In genomic region chr12:113138826-113139225, GRCh38 we compare ENCODE assay signal across 24 cellular contexts. TPM values are rescaled to one million over a fixed set of nuclear protein-coding genes. Genes with fewer than 3 reads are reported as not detected.
A peak's percentile ranks its signal among the peaks of the same experiment; 100 is the strongest.
DNase-seq lines count a peak whose midpoint lies in the region; ATAC-seq, FAIRE-seq and TF ChIP-seq lines count a peak whose summit lies in the region.
"Had no signal": no experiment of that assay in that cellular context is flagged by ENCODE, and none has a peak within 500 bp of the region (broad histone marks: within the 10 kb centered on the region; RNA-seq: fewer than 3 reads in every experiment).

No MANE protein-coding gene starts in this region.

- no peaks in the 10 kb centered on the region for H3K9me2 ChIP-seq in Karpas-422 (replicated peaks; ENCODE audit: insufficient read depth, low read length)

- no peaks in the 10 kb centered on the region for H3K27me3 ChIP-seq in osteoblast (ENCODE audit: insufficient read depth, low read length)
- H3K27me3 ChIP-seq in Karpas-422 (ENCODE audit: low read length), result no peaks in the 10 kb centered on the region
- H3K27me3 ChIP-seq: SJSA1 had no signal

- H4K20me1 ChIP-seq in osteoblast (ENCODE audit: insufficient read depth, low read length) (no peaks in the 10 kb centered on the region), Karpas-422 (ENCODE audit: insufficient read depth, low read depth, low read length) (no peaks in the 10 kb centered on the region)

- H3K79me2 ChIP-seq in osteoblast (ENCODE audit: insufficient read depth, low read length) (no peaks in the 10 kb centered on the region), Karpas-422 (ENCODE audit: low read length) (no peaks in the 10 kb centered on the region)

- H3K9ac ChIP-seq in Karpas-422 (ENCODE audit: low read length), result no peak overlapping the region

- H3K4me3 ChIP-seq in osteoblast (ENCODE audit: insufficient read depth, low read length) (no peak overlapping the region), Karpas-422 (ENCODE audit: low read length) (no peak overlapping the region)
- H3K4me3 ChIP-seq: GM12878, SJSA1 had no signal

- H3K4me1 ChIP-seq in osteoblast (ENCODE audit: insufficient read depth, low read length) (no peaks in the 10 kb centered on the region), Karpas-422 (ENCODE audit: low read length) (peaks cover 37% of the 10 kb centered on the region)
- H3K4me1 ChIP-seq: SJSA1 had no signal

- FAIRE-seq in RCC 7860 (lab: Jason Lieb, UNC), result peak; percentile 85
- FAIRE-seq: A204.1, GM12878 had no signal

- TF ChIP-seq CTCF in osteoblast (IDR thresholded peaks at IDR 0.05; ENCODE audit: extremely low read depth, low read depth, low read length), result no peak

- H3K9me3 ChIP-seq in osteoblast (ENCODE audit: low read depth, low read length) (no peaks in the 10 kb centered on the region), Karpas-422 (ENCODE audit: low read length) (no peaks in the 10 kb centered on the region)
- H3K9me3 ChIP-seq: SJSA1 had no signal

- no peak for ATAC-seq in GM18861 (IDR thresholded peaks at IDR 0.05; ENCODE audit: unreplicated experiment)
- ATAC-seq: GM12878 had no signal

- no peak overlapping the region for H3K4me2 ChIP-seq in osteoblast (ENCODE audit: insufficient read depth, low read length)
- no peak overlapping the region for H3K4me2 ChIP-seq in Karpas-422 (ENCODE audit: low read depth, low read length, poor library complexity, severe bottlenecking)

- H2AFZ ChIP-seq in osteoblast (ENCODE audit: low read length), result no peak overlapping the region
- H2AFZ ChIP-seq in Karpas-422 (ENCODE audit: low read length), result no peak overlapping the region

- H3K27ac ChIP-seq in osteoblast (ENCODE audit: low read depth, low read length) (no peak overlapping the region), Karpas-422 (ENCODE audit: low read length) (no peak overlapping the region)
- H3K27ac ChIP-seq: RWPE1, SJSA1 had no signal

- peak; percentile 74 for DNase-seq in Caki2 (ENCODE audit: low read depth)
- peak; percentile 70 for DNase-seq in RCC 7860 (ENCODE audit: low spot score)
- peak; percentile 79 for DNase-seq in glomerular visceral epithelial cell (ENCODE audit: extremely low spot score)
- peak; percentile 64 for DNase-seq in osteoblast (ENCODE audit: insufficient read length, low spot score, missing footprints)
- no peak for DNase-seq in Karpas-422
- DNase-seq in NCI-H1105 treated with DMSO at 0.1 percent for 48 hours (lab: John Stamatoyannopoulos, UW), result no peak
- no peak for DNase-seq in NCI-H1092 treated with DMSO at 0.1 percent for 48 hours (lab: John Stamatoyannopoulos, UW)
- DNase-seq: C1 segment of cervical spinal cord, DMS 273 treated with DMSO at 0.1 percent for 48 hours, GDM1, GOT3, HFFc6, Kasumi-1, MM.1S, NCI-H1105, NCI-H187, NCI-H345, NCI-H526, OCI-M1 had no signal

- in situ Hi-C loops in Caki2 (cut with HindIII; ENCODE audit: low pct_unique_long_range_greater_than_20kb, low sequenced_read_pairs), result no loop called here

- H3K36me3 ChIP-seq in osteoblast (ENCODE audit: insufficient read depth, low read length) (no peaks in the 10 kb centered on the region), Karpas-422 (ENCODE audit: insufficient read depth, low read length) (no peaks in the 10 kb centered on the region)
- H3K36me3 ChIP-seq: SJSA1 had no signal

RNA-seq across cellular contexts. Expression of gene RASAL1, which starts 3.3 kb away (rescaled TPM):
- total RNA-seq in Caki2 (2014; rRNA removed; shearing (Covaris generic); ENCODE audit: low replicate concordance), result 29.3 and 65.1 TPM in 2 replicates
- total RNA-seq in osteoblast, result not detected in 2 replicates
- 3.3 and 3.4 TPM in 2 replicates for total RNA-seq in Karpas-422 (2014; rRNA removed; shearing (Covaris generic); ENCODE audit: low replicate concordance)
- total RNA-seq: HFFc6, SJSA1 had no signal

RNA-seq across cellular contexts. Expression of gene CFAP73, which starts 10.7 kb away (rescaled TPM):
- 5.4 and 6.2 TPM in 2 replicates for total RNA-seq in Caki2 (2014; rRNA removed; shearing (Covaris generic); ENCODE audit: low replicate concordance)
- not detected in 2 replicates for total RNA-seq in osteoblast
- not detected in 2 replicates for total RNA-seq in Karpas-422 (2014; rRNA removed; shearing (Covaris generic); ENCODE audit: low replicate concordance)
- total RNA-seq: SJSA1 had no signal

RNA-seq across cellular contexts. Expression of gene DDX54, which starts 46.5 kb away (rescaled TPM):
- 48.3 and 57.9 TPM in 2 replicates for total RNA-seq in Caki2 (2014; rRNA removed; shearing (Covaris generic); ENCODE audit: low replicate concordance)
- total RNA-seq in osteoblast, result 40.2 and 49.5 TPM in 2 replicates
- 28.2 and 81.5 TPM in 2 replicates for total RNA-seq in Karpas-422 (2014; rRNA removed; shearing (Covaris generic); ENCODE audit: low replicate concordance)

RNA-seq across cellular contexts. Expression of gene RITA1, which starts 46.7 kb away (rescaled TPM):
- 37.1 and 53.0 TPM in 2 replicates for total RNA-seq in Caki2 (2014; rRNA removed; shearing (Covaris generic); ENCODE audit: low replicate concordance)
- total RNA-seq in osteoblast, result 20.0 and 22.4 TPM in 2 replicates
- total RNA-seq in Karpas-422 (2014; rRNA removed; shearing (Covaris generic); ENCODE audit: low replicate concordance), result 34.3 and 47.3 TPM in 2 replicates

Comparison
In these comparisons a context has a peak if more than half of its experiments do, and no peak if none do; other contexts are left out.
1. DNase-seq: peak in Caki2 (single experiment), RCC 7860 (single experiment), glomerular visceral epithelial cell (single experiment) and osteoblast (single experiment); none in Karpas-422 (single experiment), NCI-H1105 treated with DMSO at 0.1 percent for 48 hours (single experiment) and NCI-H1092 treated with DMSO at 0.1 percent for 48 hours (single experiment).